ENCODE assay signal across 1 cellular context in the genomic region with DNA sequence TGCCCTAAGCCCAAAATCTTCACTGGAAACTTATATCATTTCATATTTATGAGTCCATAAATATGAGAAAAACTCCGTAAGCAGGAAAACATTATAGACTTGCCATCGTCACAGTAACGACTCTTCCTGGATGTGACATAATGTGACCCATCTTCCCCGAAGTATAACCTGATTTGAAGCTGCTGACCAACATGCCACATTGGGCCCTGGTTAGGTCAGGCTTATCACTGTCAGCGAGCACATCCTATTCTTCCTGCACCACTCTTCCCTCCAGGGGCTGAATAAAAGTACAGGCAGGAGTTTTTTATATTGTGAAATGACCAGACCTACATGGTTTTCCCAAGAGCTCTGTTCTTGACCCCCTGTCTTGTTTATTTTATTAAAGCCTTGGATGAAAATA.
TF ChIP-seq lines count a peak whose summit lies in the region.

No MANE protein-coding gene starts in this region.

TF ChIP-seq in SK-N-SH treated with all-trans-retinoic acid at 6 μM for 48 hours, 23 proteins besides CTCF, POLR2A, EP300 and RAD21 (continued from another document):
- TF ChIP-seq, protein P1, sequence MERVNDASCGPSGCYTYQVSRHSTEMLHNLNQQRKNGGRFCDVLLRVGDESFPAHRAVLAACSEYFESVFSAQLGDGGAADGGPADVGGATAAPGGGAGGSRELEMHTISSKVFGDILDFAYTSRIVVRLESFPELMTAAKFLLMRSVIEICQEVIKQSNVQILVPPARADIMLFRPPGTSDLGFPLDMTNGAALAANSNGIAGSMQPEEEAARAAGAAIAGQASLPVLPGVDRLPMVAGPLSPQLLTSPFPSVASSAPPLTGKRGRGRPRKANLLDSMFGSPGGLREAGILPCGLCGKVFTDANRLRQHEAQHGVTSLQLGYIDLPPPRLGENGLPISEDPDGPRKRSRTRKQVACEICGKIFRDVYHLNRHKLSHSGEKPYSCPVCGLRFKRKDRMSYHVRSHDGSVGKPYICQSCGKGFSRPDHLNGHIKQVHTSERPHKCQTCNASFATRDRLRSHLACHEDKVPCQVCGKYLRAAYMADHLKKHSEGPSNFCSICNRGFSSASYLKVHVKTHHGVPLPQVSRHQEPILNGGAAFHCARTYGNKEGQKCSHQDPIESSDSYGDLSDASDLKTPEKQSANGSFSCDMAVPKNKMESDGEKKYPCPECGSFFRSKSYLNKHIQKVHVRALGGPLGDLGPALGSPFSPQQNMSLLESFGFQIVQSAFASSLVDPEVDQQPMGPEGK (CRISPR knock-in tag; IDR thresholded peaks at IDR 0.05; ENCODE audit: borderline replicate concordance) = no peak
- TF ChIP-seq ZFP3 (CRISPR knock-in tag; IDR thresholded peaks at IDR 0.05) (no peak), GLIS3 (CRISPR knock-in tag; IDR thresholded peaks at IDR 0.05) (no peak), CSDC2 (CRISPR knock-in tag; IDR thresholded peaks at IDR 0.05) (no peak)
